20 cellular contexts compared by ENCODE assay signal in genomic region chr6:160146454-160147145, GRCh38. TPM values are rescaled to one million over a fixed set of nuclear protein-coding genes. Genes with fewer than 3 reads are reported as not detected.
"Had no signal": no experiment of that assay in that cellular context is flagged by ENCODE, and none has a peak within 500 bp of the region (broad histone marks: within the 10 kb centered on the region; RNA-seq: fewer than 3 reads in every experiment).

No MANE protein-coding gene starts in this region.

- H3K4me1 ChIP-seq: colonic mucosa, lower lobe of right lung had no signal

- H3K36me3 ChIP-seq: brain microvascular endothelial cell, colonic mucosa, lower lobe of right lung, tibial nerve had no signal

- H3K27ac ChIP-seq: brain microvascular endothelial cell, colonic mucosa, lower lobe of right lung, tibial nerve had no signal

- H3K27me3 ChIP-seq: brain microvascular endothelial cell, colonic mucosa, tibial nerve had no signal

- DNase-seq: activated CD4-positive, alpha-beta memory T cell treated with anti-CD3 and anti-CD28 coated beads for 36 hours; activated CD4-positive, alpha-beta T cell treated with anti-CD3 and anti-CD28 coated beads for 48 hours; activated naive CD4-positive, alpha-beta T cell treated with anti-CD3 and anti-CD28 coated beads, Interleukin-2, amount 10 ng/mL, durations not matched to agents 7 days and 5 days; activated naive CD8-positive, alpha-beta T cell treated with anti-CD3 and anti-CD28 coated beads, Interleukin-2, amount 50 U/mL, for 24 hours; activated T-cell treated with anti-CD3 and anti-CD28 coated beads, Interleukin-2, amount 50 U/mL, for 48 hours; brain microvascular endothelial cell; colonic mucosa; kidney; lower lobe of right lung; mesendoderm; mucosa of descending colon; naive B cell; nucleus accumbens; stimulated activated CD4-positive, alpha-beta T cell treated with anti-CD3 and anti-CD28 coated beads, Interleukin-4, amount 100 ng/mL, for 4 hours; stimulated activated naive CD8-positive, alpha-beta T cell treated with anti-CD3 and anti-CD28 coated beads, Interleukin-15, Interleukin-2, amounts not matched to agents 100 U/mL and 50 U/mL, for 24 hours; substantia nigra had no signal

- ATAC-seq: activated naive CD8-positive, alpha-beta T cell treated with anti-CD3 and anti-CD28 coated beads, Interleukin-2, amount 50 U/mL, for 24 hours; left lobe of liver; lower lobe of right lung; mucosa of descending colon; stimulated activated naive CD8-positive, alpha-beta T cell treated with anti-CD3 and anti-CD28 coated beads, Interleukin-15, Interleukin-2, amounts not matched to agents 100 U/mL and 50 U/mL, for 24 hours had no signal

- H3K27ac Mint-ChIP-seq: activated CD4-positive, alpha-beta memory T cell treated with anti-CD3 and anti-CD28 coated beads for 36 hours; activated naive CD4-positive, alpha-beta T cell treated with anti-CD3 and anti-CD28 coated beads, Interleukin-2, amount 10 ng/mL, durations not matched to agents 7 days and 5 days; activated naive CD8-positive, alpha-beta T cell treated with anti-CD3 and anti-CD28 coated beads, Interleukin-2, amount 50 U/mL, for 24 hours; naive B cell had no signal

- H3K9me3 Mint-ChIP-seq: activated naive CD4-positive, alpha-beta T cell treated with anti-CD3 and anti-CD28 coated beads, Interleukin-2, amount 10 ng/mL, durations not matched to agents 7 days and 5 days; central memory CD8-positive, alpha-beta T cell had no signal

- H3K4me1 Mint-ChIP-seq: activated naive CD4-positive, alpha-beta T cell treated with anti-CD3 and anti-CD28 coated beads, Interleukin-2, amount 10 ng/mL, durations not matched to agents 7 days and 5 days; activated naive CD8-positive, alpha-beta T cell treated with anti-CD3 and anti-CD28 coated beads, Interleukin-2, amount 50 U/mL, for 24 hours; central memory CD8-positive, alpha-beta T cell; naive B cell had no signal

- H3K9me3 ChIP-seq: colonic mucosa, lower lobe of right lung, mucosa of descending colon, tibial nerve had no signal

- H3K4me3 Mint-ChIP-seq: activated CD4-positive, alpha-beta memory T cell treated with anti-CD3 and anti-CD28 coated beads for 36 hours; activated naive CD4-positive, alpha-beta T cell treated with anti-CD3 and anti-CD28 coated beads, Interleukin-2, amount 10 ng/mL, durations not matched to agents 7 days and 5 days; activated naive CD8-positive, alpha-beta T cell treated with anti-CD3 and anti-CD28 coated beads, Interleukin-2, amount 50 U/mL, for 24 hours; central memory CD8-positive, alpha-beta T cell; naive B cell had no signal

- H3K36me3 Mint-ChIP-seq: activated naive CD4-positive, alpha-beta T cell treated with anti-CD3 and anti-CD28 coated beads, Interleukin-2, amount 10 ng/mL, durations not matched to agents 7 days and 5 days had no signal

- H3K27me3 Mint-ChIP-seq: activated CD4-positive, alpha-beta memory T cell treated with anti-CD3 and anti-CD28 coated beads for 36 hours; activated naive CD4-positive, alpha-beta T cell treated with anti-CD3 and anti-CD28 coated beads, Interleukin-2, amount 10 ng/mL, durations not matched to agents 7 days and 5 days; central memory CD8-positive, alpha-beta T cell had no signal

- H3K4me3 ChIP-seq: colonic mucosa, lower lobe of right lung, mucosa of descending colon, tibial nerve had no signal

RNA-seq across cellular contexts. Expression of gene SLC22A1, which starts 25.0 kb away (rescaled TPM):
- total RNA-seq: glomerular endothelial cell had no signal
